In the genomic region with DNA sequence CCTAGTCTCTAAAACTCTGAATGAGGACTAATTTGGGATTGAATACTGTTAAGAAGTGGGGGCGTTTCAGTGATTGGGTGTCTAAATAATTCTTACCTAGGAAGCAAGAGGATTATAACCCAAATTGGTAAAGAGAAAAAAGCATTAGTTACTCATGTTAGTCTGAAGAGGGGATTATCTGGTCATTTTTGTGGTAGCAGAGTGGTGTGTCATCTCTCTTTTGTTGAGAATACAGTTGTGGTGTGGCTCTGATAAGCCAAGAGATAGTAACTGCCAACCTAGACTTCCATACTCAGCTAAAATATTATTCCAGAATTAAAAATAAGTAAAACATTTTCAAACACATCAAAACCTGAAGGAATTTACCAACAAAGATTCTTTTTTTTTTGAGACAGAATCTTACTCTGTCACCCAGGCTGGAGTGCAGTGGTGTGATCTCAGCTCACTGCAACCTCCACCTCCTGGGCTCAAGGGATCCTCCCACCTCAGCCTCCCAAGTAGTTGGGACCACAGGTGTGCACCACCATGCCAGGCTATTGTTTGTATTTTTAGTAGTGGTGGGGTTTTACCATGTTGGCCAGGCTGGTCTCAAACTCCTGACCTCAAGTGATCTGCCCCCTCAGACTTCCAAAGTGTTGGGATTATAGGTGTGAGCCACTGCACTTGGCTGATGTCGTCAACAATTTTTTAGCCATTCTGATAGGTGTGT, we compare ENCODE assay signal across 12 cellular contexts. TPM values are rescaled to one million over a fixed set of nuclear protein-coding genes. Genes with fewer than 3 reads are reported as not detected.
"Had no signal": no experiment of that assay in that cellular context is flagged by ENCODE, and none has a peak within 500 bp of the region (broad histone marks: within the 10 kb centered on the region; RNA-seq: fewer than 3 reads in every experiment).

No MANE protein-coding gene starts in this region.

RNA-seq across cellular contexts. Expression of a gene that starts 4.4 kb away (rescaled TPM):
- total RNA-seq: activated CD4-positive, alpha-beta memory T cell treated with anti-CD3 and anti-CD28 coated beads, Interleukin-2, amount 10 ng/mL, durations not matched to agents 7 days and 5 days; activated CD4-positive, alpha-beta T cell treated with anti-CD3 and anti-CD28 coated beads, Interleukin-2, amount 10 ng/mL, durations not matched to agents 7 days and 5 days; activated T-cell treated with anti-CD3 and anti-CD28 coated beads, Interleukin-2, amount 50 U/mL, for 72 hours; aorta; body of pancreas; chondrocyte; dermis blood vessel endothelial cell; esophagus muscularis mucosa; foreskin keratinocyte; glomerular endothelial cell; T-helper 17 cell had no signal
- polyA plus RNA-seq: adipose tissue, aorta, foreskin keratinocyte had no signal
